In genomic region chr18:48940854-48941531, GRCh38 we compare ENCODE assay signal across 8 cellular contexts. TPM values are rescaled to one million over a fixed set of nuclear protein-coding genes. Genes with fewer than 3 reads are reported as not detected.
A peak's percentile ranks its signal among the peaks of the same experiment; 100 is the strongest.
DNase-seq lines count a peak whose midpoint lies in the region; ATAC-seq, FAIRE-seq and TF ChIP-seq lines count a peak whose summit lies in the region.

No MANE protein-coding gene starts in this region.

- H2AFZ ChIP-seq in DND-41 (ENCODE audit: low read depth, low read length) (no peak overlapping the region), astrocyte (ENCODE audit: low read depth, low read length) (no peak overlapping the region)

- TF ChIP-seq CTCF in DND-41 (IDR thresholded peaks at IDR 0.05; ENCODE audit: borderline replicate concordance, extremely low read depth, low read length, poor library complexity, severe bottlenecking): no peak
- no peak for TF ChIP-seq CTCF in astrocyte (IDR thresholded peaks at IDR 0.05; ENCODE audit: insufficient read depth, low read depth, low read length)
- no peak for TF ChIP-seq CTCF in thyroid gland (IDR thresholded peaks at IDR 0.05)

- H3K4me1 Mint-ChIP-seq in astrocyte (ENCODE audit: low read depth, unreplicated experiment) (peaks cover 87% of the 10 kb centered on the region), naive B cell (peaks cover 27 to 74% (median 39%) of the 10 kb centered on the region in 3 donors)

- peak overlapping the region; percentile 46 for H3K9ac ChIP-seq in DND-41 (ENCODE audit: low read depth, low read length)
- peak overlapping the region; percentile 78 for H3K9ac ChIP-seq in astrocyte (ENCODE audit: low read length)

- H3K4me2 ChIP-seq in DND-41 (ENCODE audit: insufficient read depth, low read length) (peak overlapping the region; percentile 58), astrocyte (ENCODE audit: low read length) (peak overlapping the region; percentile 100)

- H3K36me3 ChIP-seq in DND-41 (ENCODE audit: insufficient read depth, low read length): no peaks in the 10 kb centered on the region; the same call in none of the 2 replicates
- H3K36me3 ChIP-seq in astrocyte (ENCODE audit: insufficient read depth, low read length): peaks cover 41% of the 10 kb centered on the region
- peaks cover 5 to 10% of the 10 kb centered on the region in 2 donors for H3K36me3 ChIP-seq in thyroid gland

- peak overlapping the region; percentile 78 for H3K27ac ChIP-seq in DND-41 (ENCODE audit: low read length)
- peak overlapping the region; percentile 93 for H3K27ac ChIP-seq in astrocyte (ENCODE audit: low read depth, low read length)
- peak overlapping the region; percentile 14 to 95 (median 79) for H3K27ac ChIP-seq in thyroid gland

- intact Hi-C loops in thyroid gland (cut with DNase I): no loop called here

- H3K4me3 Mint-ChIP-seq in astrocyte (ENCODE audit: unreplicated experiment) (peak overlapping the region; percentile 96), naive B cell (peak overlapping the region; percentile 63 to 94 (median 80))

- TF ChIP-seq POLR2A in thyroid gland (IDR thresholded peaks at IDR 0.05): no peak

- no peaks in the 10 kb centered on the region for H3K9me3 Mint-ChIP-seq in astrocyte (ENCODE audit: unreplicated experiment)
- no peaks in the 10 kb centered on the region for H3K9me3 Mint-ChIP-seq in naive B cell

- DNase-seq in DND-41 (peak; percentile 96), H4 (ENCODE audit: low spot score) (peak; percentile 37), T-helper 2 cell (peak; percentile 49 to 98 (median 84)), astrocyte (ENCODE audit: low read depth) (no peak), naive B cell (peak; percentile 84), thyroid gland (no peak), AG08395 (ENCODE audit: low spot score) (no peak), NCI-H526 treated with DMSO at 0.1 percent for 48 hours (lab: John Stamatoyannopoulos, UW) (no peak)

- H3K4me1 ChIP-seq in DND-41 (ENCODE audit: insufficient read depth, low read length) (peaks cover 63% of the 10 kb centered on the region), astrocyte (ENCODE audit: insufficient read depth, low read length) (peaks cover 89% of the 10 kb centered on the region), thyroid gland (peaks cover 94 to 100% of the 10 kb centered on the region in 2 donors)

- 59 to 60% methylated on average over 12 of the region's 12 CpGs for WGBS in thyroid gland, 2 donors

- FAIRE-seq in astrocyte (lab: Jason Lieb, UNC): no peak

- peaks cover 12% of the 10 kb centered on the region; the same call in 1 of the 2 replicates for H3K79me2 ChIP-seq in DND-41 (ENCODE audit: insufficient read depth, low read length)
- peaks cover 100% of the 10 kb centered on the region for H3K79me2 ChIP-seq in astrocyte (ENCODE audit: insufficient read depth, low read length)

- H3K9me3 ChIP-seq in DND-41 (ENCODE audit: insufficient read depth, low read length, severe bottlenecking): no peaks in the 10 kb centered on the region
- H3K9me3 ChIP-seq in astrocyte (ENCODE audit: insufficient read depth, low read depth, low read length): no peaks in the 10 kb centered on the region
- no peaks in the 10 kb centered on the region for H3K9me3 ChIP-seq in thyroid gland

- H3K36me3 Mint-ChIP-seq in astrocyte (ENCODE audit: low read depth, unreplicated experiment) (peaks cover 30% of the 10 kb centered on the region), naive B cell (no peaks in the 10 kb centered on the region)

- H4K20me1 ChIP-seq in DND-41 (ENCODE audit: insufficient read depth, low read length): peaks cover 28% of the 10 kb centered on the region
- H4K20me1 ChIP-seq in astrocyte (ENCODE audit: insufficient read depth, low read length): peaks cover 93% of the 10 kb centered on the region

- H3K27me3 ChIP-seq in DND-41 (ENCODE audit: insufficient read depth, low read length, poor library complexity) (no peaks in the 10 kb centered on the region), astrocyte (ENCODE audit: insufficient read depth, low read length) (no peaks in the 10 kb centered on the region), thyroid gland (no peaks in the 10 kb centered on the region)

- ATAC-seq in DND-41 (ENCODE audit: insufficient read depth, low read depth) (peak; percentile 95), naive B cell (ENCODE audit: low read depth in 2 of 2) (peak; percentile 90 to 92)

- H3K27me3 Mint-ChIP-seq in astrocyte (ENCODE audit: low read depth, unreplicated experiment) (no peaks in the 10 kb centered on the region), naive B cell (no peaks in the 10 kb centered on the region)

- H3K27ac Mint-ChIP-seq in astrocyte (ENCODE audit: unreplicated experiment) (peak overlapping the region; percentile 83), naive B cell (peak overlapping the region; percentile 94 to 99 (median 98))

- H3K4me3 ChIP-seq in DND-41 (ENCODE audit: low read depth in 1 of 2, low read length in 2 of 2) (peak overlapping the region in 1 of 2 experiments; percentile 37; a peak in 2 of 4 replicates), astrocyte (ENCODE audit: insufficient read depth, low read depth, low read length) (peak overlapping the region; percentile 32), thyroid gland (replicated peaks in 1 of 3) (no peak overlapping the region)

RNA-seq across cellular contexts. Expression of gene SMAD7, which starts 9.8 kb away (rescaled TPM):
- 6.9 and 10.1 TPM in 2 replicates for total RNA-seq in H4 (2014; rRNA removed; shearing (Covaris generic))
- 62.9 and 76.2 TPM in 2 replicates for total RNA-seq in astrocyte
- polyA plus RNA-seq in naive B cell (ENCODE audit: low read depth in 6 of 6): 1 to 10 TPM in 5 of 6 donors, under 1 TPM in 1; 0.47 to 3.7 (median 1.6) TPM
- total RNA-seq in thyroid gland: 10 to 100 TPM; 40.1 to 69.3 (median 59.2) TPM

Comparison
In these comparisons a context has a peak if more than half of its experiments do, and no peak if none do; other contexts are left out.
1. DNase-seq: peak in DND-41 (single experiment), H4 (single experiment), T-helper 2 cell (5 of 5) and naive B cell (single experiment); none in astrocyte (single experiment), thyroid gland (0 of 2), AG08395 (single experiment) and NCI-H526 treated with DMSO at 0.1 percent for 48 hours (single experiment).
2. Peak in every context shown above with its lines, with median percentiles within 50 percentile points of each other: H3K27ac ChIP-seq.